In the genomic region with DNA sequence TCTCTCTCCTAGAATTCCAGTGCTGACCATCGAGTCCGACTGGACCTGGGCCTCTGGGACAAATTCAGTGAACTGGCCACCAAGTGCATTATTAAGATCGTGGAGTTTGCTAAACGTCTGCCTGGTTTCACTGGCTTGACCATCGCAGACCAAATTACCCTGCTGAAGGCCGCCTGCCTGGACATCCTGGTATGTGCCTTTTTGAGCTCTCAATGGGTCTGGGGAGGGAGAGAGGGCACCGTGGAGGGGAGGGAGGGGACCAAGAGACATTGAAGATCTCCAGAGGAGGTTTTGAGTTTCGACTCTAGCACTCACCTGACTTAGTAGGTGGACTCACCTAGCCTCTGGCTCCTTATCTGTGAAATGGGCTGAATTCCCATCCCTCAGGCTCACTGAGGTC, we compare ENCODE assay signal across 29 cellular contexts.
"Had no signal": no experiment of that assay in that cellular context is flagged by ENCODE, and none has a peak within 500 bp of the region (broad histone marks: within the 10 kb centered on the region; RNA-seq: fewer than 3 reads in every experiment).

No MANE protein-coding gene starts in this region.

- H3K36me3 ChIP-seq: neural progenitor cell, ovary, suprapubic skin, transverse colon had no signal

- DNase-seq: dorsolateral prefrontal cortex; effector CD4-positive, alpha-beta T cell; hypothalamus; immature natural killer cell; left ventricle myocardium superior; lower lobe of right lung; mucosa of descending colon; naive B cell; nucleus accumbens; ovary; posterior cingulate gyrus; psoas muscle; right cardiac atrium; stimulated activated CD4-positive, alpha-beta T cell treated with anti-CD3 and anti-CD28 coated beads, Interleukin-15, amount 100 ng/mL, for 24 hours; stimulated activated CD4-positive, alpha-beta T cell treated with anti-CD3 and anti-CD28 coated beads, Interleukin-2, amount 100 ng/mL, for 48 hours; stimulated activated naive CD4-positive, alpha-beta T cell; stimulated activated naive CD8-positive, alpha-beta T cell treated with anti-CD3 and anti-CD28 coated beads, Interleukin-15, amount 100 ng/mL, for 72 hours; transverse colon had no signal

- H3K4me3 ChIP-seq: dorsolateral prefrontal cortex, lower lobe of right lung, mucosa of descending colon, neural progenitor cell, ovary, psoas muscle, skin epidermis, suprapubic skin, transverse colon, vagina had no signal

- H3K9ac ChIP-seq: neural progenitor cell had no signal

- H3K27me3 ChIP-seq: dorsolateral prefrontal cortex, neural progenitor cell, ovary, suprapubic skin, transverse colon, vagina had no signal

- FAIRE-seq: colon, endothelial cell of umbilical vein, frontal cortex, keratinocyte had no signal

- H3K4me3 Mint-ChIP-seq: immature natural killer cell; memory B cell; mesothelial cell of epicardium; naive B cell; natural killer cell treated with Interleukin-12 subunit alpha and Interleukin-12 subunit beta and Interleukin-15 and Interleukin-18, amount 100 ng/mL, for 72 hours; neural progenitor cell; stimulated activated naive CD8-positive, alpha-beta T cell treated with anti-CD3 and anti-CD28 coated beads, Interleukin-15, amount 100 ng/mL, for 72 hours had no signal

- H3K36me3 Mint-ChIP-seq: immature natural killer cell; memory B cell; naive B cell; natural killer cell treated with Interleukin-12 subunit alpha and Interleukin-12 subunit beta and Interleukin-15 and Interleukin-18, amount 100 ng/mL, for 72 hours; neural progenitor cell had no signal

- H3K27ac Mint-ChIP-seq: immature natural killer cell; memory B cell; mesothelial cell of epicardium; naive B cell; natural killer cell treated with Interleukin-12 subunit alpha and Interleukin-12 subunit beta and Interleukin-15 and Interleukin-18, amount 100 ng/mL, for 72 hours; neural progenitor cell had no signal

- H2AFZ ChIP-seq: neural progenitor cell had no signal

- H3K9me3 Mint-ChIP-seq: memory B cell; mesothelial cell of epicardium; naive B cell; natural killer cell treated with Interleukin-12 subunit alpha and Interleukin-12 subunit beta and Interleukin-15 and Interleukin-18, amount 100 ng/mL, for 72 hours; neural progenitor cell; stimulated activated naive CD8-positive, alpha-beta T cell treated with anti-CD3 and anti-CD28 coated beads, Interleukin-15, amount 100 ng/mL, for 72 hours had no signal

- H3K4me1 ChIP-seq: lower lobe of right lung, neural progenitor cell, psoas muscle, suprapubic skin, transverse colon, vagina had no signal

- ATAC-seq: left ventricle myocardium superior; lower lobe of right lung; mucosa of descending colon; natural killer cell treated with Interleukin-12 subunit alpha and Interleukin-12 subunit beta and Interleukin-15 and Interleukin-18, amount 100 ng/mL, for 72 hours; psoas muscle; right cardiac atrium; stimulated activated naive CD8-positive, alpha-beta T cell treated with anti-CD3 and anti-CD28 coated beads, Interleukin-15, amount 100 ng/mL, for 72 hours had no signal

- H3K9me3 ChIP-seq: lower lobe of right lung, mucosa of descending colon, psoas muscle, suprapubic skin, transverse colon, vagina had no signal

- H3K4me2 ChIP-seq: neural progenitor cell had no signal

- H3K27ac ChIP-seq: dorsolateral prefrontal cortex, lower lobe of right lung, neural progenitor cell, ovary, psoas muscle, skin epidermis, suprapubic skin, transverse colon, vagina had no signal

- H3K4me1 Mint-ChIP-seq: immature natural killer cell; memory B cell; naive B cell; stimulated activated naive CD8-positive, alpha-beta T cell treated with anti-CD3 and anti-CD28 coated beads, Interleukin-15, amount 100 ng/mL, for 72 hours had no signal
